In genomic region chr1:43284065-43284464, GRCh38 we compare ENCODE assay signal across 1 cellular context.
A peak's percentile ranks its signal among the peaks of the same experiment; 100 is the strongest.
TF ChIP-seq lines count a peak whose summit lies in the region.

No MANE protein-coding gene starts in this region.

TF ChIP-seq in HEK293, 187 proteins besides CTCF, POLR2A, EP300 and RAD21 (continued from another document):
- TF ChIP-seq, protein P1, sequence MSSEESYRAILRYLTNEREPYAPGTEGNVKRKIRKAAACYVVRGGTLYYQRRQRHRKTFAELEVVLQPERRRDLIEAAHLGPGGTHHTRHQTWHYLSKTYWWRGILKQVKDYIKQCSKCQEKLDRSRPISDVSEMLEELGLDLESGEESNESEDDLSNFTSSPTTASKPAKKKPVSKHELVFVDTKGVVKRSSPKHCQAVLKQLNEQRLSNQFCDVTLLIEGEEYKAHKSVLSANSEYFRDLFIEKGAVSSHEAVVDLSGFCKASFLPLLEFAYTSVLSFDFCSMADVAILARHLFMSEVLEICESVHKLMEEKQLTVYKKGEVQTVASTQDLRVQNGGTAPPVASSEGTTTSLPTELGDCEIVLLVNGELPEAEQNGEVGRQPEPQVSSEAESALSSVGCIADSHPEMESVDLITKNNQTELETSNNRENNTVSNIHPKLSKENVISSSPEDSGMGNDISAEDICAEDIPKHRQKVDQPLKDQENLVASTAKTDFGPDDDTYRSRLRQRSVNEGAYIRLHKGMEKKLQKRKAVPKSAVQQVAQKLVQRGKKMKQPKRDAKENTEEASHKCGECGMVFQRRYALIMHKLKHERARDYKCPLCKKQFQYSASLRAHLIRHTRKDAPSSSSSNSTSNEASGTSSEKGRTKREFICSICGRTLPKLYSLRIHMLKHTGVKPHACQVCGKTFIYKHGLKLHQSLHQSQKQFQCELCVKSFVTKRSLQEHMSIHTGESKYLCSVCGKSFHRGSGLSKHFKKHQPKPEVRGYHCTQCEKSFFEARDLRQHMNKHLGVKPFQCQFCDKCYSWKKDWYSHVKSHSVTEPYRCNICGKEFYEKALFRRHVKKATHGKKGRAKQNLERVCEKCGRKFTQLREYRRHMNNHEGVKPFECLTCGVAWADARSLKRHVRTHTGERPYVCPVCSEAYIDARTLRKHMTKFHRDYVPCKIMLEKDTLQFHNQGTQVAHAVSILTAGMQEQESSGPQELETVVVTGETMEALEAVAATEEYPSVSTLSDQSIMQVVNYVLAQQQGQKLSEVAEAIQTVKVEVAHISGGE (tag by site-specific recombination; conservative IDR thresholded peaks at IDR 0.05; ENCODE audit: low read depth): no peak
- peak; percentile 59; the same call in 1 of the 2 replicates for TF ChIP-seq ZNF394 (tag by site-specific recombination; IDR thresholded peaks at IDR 0.05; ENCODE audit: borderline replicate concordance)
- no peak for TF ChIP-seq ZEB2 (tag by site-specific recombination; IDR thresholded peaks at IDR 0.05)
- no peak for TF ChIP-seq ZNF19 (tag by site-specific recombination; IDR thresholded peaks at IDR 0.05; ENCODE audit: low read depth)
